ENCODE assay signal across 25 cellular contexts in genomic region chr3:50289130-50289529, GRCh38. TPM values are rescaled to one million over a fixed set of nuclear protein-coding genes. Genes with fewer than 3 reads are reported as not detected.
DNase-seq lines count a peak whose midpoint lies in the region; ATAC-seq and TF ChIP-seq lines count a peak whose summit lies in the region.
"Had no signal": no experiment of that assay in that cellular context is flagged by ENCODE, and none has a peak within 500 bp of the region (broad histone marks: within the 10 kb centered on the region; RNA-seq: fewer than 3 reads in every experiment).

No MANE protein-coding gene starts in this region.

- no peak overlapping the region for H3K4me3 ChIP-seq in mammary epithelial cell (replicated peaks in 1 of 3; ENCODE audit: insufficient read depth in 1 of 3, low read depth in 2 of 3, low read length in 3 of 3)
- H3K4me3 ChIP-seq in spleen = no peak overlapping the region

- peaks cover 14% of the 10 kb centered on the region for H3K4me1 Mint-ChIP-seq in activated CD4-positive, alpha-beta T cell treated with anti-CD3 and anti-CD28 coated beads, Interleukin-2, amount 10 ng/mL, durations not matched to agents 24 days and 14 days
- H3K4me1 Mint-ChIP-seq in MCF 10A (ENCODE audit: insufficient read depth, unreplicated experiment) (peaks cover 14% of the 10 kb centered on the region), brain (peaks cover 26% of the 10 kb centered on the region), T-cell (peaks cover 14 to 21% (median 17%) of the 10 kb centered on the region in 3 donors)
- peaks cover 27% of the 10 kb centered on the region for H3K4me1 Mint-ChIP-seq in activated CD4-positive, alpha-beta memory T cell treated with anti-CD3 and anti-CD28 coated beads, Interleukin-2, amount 10 ng/mL, durations not matched to agents 7 days and 5 days

- H4K20me1 ChIP-seq in mammary epithelial cell (ENCODE audit: insufficient read depth, low read length) = no peaks in the 10 kb centered on the region

- no peaks in the 10 kb centered on the region for H3K9me3 Mint-ChIP-seq in activated CD4-positive, alpha-beta T cell treated with anti-CD3 and anti-CD28 coated beads, Interleukin-2, amount 10 ng/mL, durations not matched to agents 24 days and 14 days
- H3K9me3 Mint-ChIP-seq in MCF 10A (ENCODE audit: unreplicated experiment) (no peaks in the 10 kb centered on the region), brain (no peaks in the 10 kb centered on the region), T-cell (no peaks in the 10 kb centered on the region)
- H3K9me3 Mint-ChIP-seq in activated CD4-positive, alpha-beta memory T cell treated with anti-CD3 and anti-CD28 coated beads, Interleukin-2, amount 10 ng/mL, durations not matched to agents 7 days and 5 days = no peaks in the 10 kb centered on the region
- H3K9me3 Mint-ChIP-seq: CD4-positive, CD25-positive, alpha-beta regulatory T cell; H9 had no signal

- dilution Hi-C loops in mammary epithelial cell (cut with HindIII; ENCODE audit: low sequenced_read_pairs) = no loop called here

- H3K79me2 ChIP-seq in mammary epithelial cell (ENCODE audit: insufficient read depth, low read length) = peaks cover 42% of the 10 kb centered on the region

- intact Hi-C loops in activated CD4-positive, alpha-beta T cell treated with anti-CD3 and anti-CD28 coated beads, Interleukin-2, amount 10 ng/mL, durations not matched to agents 24 days and 14 days (cut with micrococcal nuclease) = no loop called here
- intact Hi-C loops in MCF 10A (cut with micrococcal nuclease) = no loop called here
- intact Hi-C loops in mammary epithelial cell (cut with micrococcal nuclease) = no loop called here
- intact Hi-C loops in spleen (cut with DNase I; ENCODE audit: low total_unique reads) = no loop called here

- H2AFZ ChIP-seq in mammary epithelial cell (ENCODE audit: low read depth, low read length) = no peak overlapping the region

- DNase-seq in activated CD4-positive, alpha-beta T cell treated with anti-CD3 and anti-CD28 coated beads, Interleukin-2, amount 10 ng/mL, durations not matched to agents 24 days and 14 days = no peak
- no peak for DNase-seq in activated CD4-positive, alpha-beta T cell treated with anti-CD3 and anti-CD28 coated beads for 48 hours
- DNase-seq in MCF 10A (ENCODE audit: unreplicated experiment) = no peak
- no peak for DNase-seq in mammary epithelial cell
- peak; percentile 68 for DNase-seq in spleen
- DNase-seq in T-cell = no peak
- no peak for DNase-seq in activated CD4-positive, alpha-beta memory T cell treated with anti-CD3 and anti-CD28 coated beads, Interleukin-2, amount 10 ng/mL, durations not matched to agents 7 days and 5 days
- DNase-seq: 8988T; Caco-2; CD4-positive, CD25-positive, alpha-beta regulatory T cell; DMS153; GDM1; H9; KG1; NCI-H1417; NCI-H187; NCI-H2107; NCI-H510A; NCI-H774; OCI-M1 had no signal

- H3K27me3 ChIP-seq in mammary epithelial cell (ENCODE audit: insufficient read depth, low read length) (no peaks in the 10 kb centered on the region), spleen (replicated peaks in 1 of 7) (no peaks in the 10 kb centered on the region)

- H3K27ac ChIP-seq in mammary epithelial cell (ENCODE audit: insufficient read depth, low read depth, low read length) (no peak overlapping the region), spleen (no peak overlapping the region)

- 57% methylated on average over 2 of the region's 6 CpGs for WGBS in mammary epithelial cell (ENCODE audit: low coverage, missing lambda C conversion rate)
- 93 to 99% (median 96%) methylated on average over 6 of the region's 6 CpGs for WGBS in spleen, 5 donors

- CTCF ChIA-PET in MCF 10A (lab: Yijun Ruan, JAX) = interaction anchor here (0.6 to 6.2 kb wide), 6 partner anchors 10 to 97 kb away, joined by 3 to 38 read pairs (median 6); partner anchors contain the start of genes GNAT1, HYAL2 and LSMEM2
- CTCF ChIA-PET in mammary epithelial cell (lab: Charles Lee; ENCODE audit: low non-redundant PET) = interaction anchor here (0.5 kb wide), 1 partner anchor 79 kb away, joined by 3 read pairs; no protein-coding TSS in a partner anchor
- CTCF ChIA-PET in T-cell (lab: Charles Lee) = no interaction called here
- CTCF ChIA-PET in activated CD4-positive, alpha-beta memory T cell treated with anti-CD3 and anti-CD28 coated beads, Interleukin-2, amount 10 ng/mL, durations not matched to agents 7 days and 5 days (lab: Charles Lee) = interaction anchor here (2.5 kb wide), 1 partner anchor 10 kb away, joined by 9 read pairs; the partner anchor contains the start of genes HYAL3 and NAA80

- no peak for TF ChIP-seq POLR2A in spleen (IDR thresholded peaks at IDR 0.05)

- H3K9me3 ChIP-seq in mammary epithelial cell (replicated peaks; ENCODE audit: insufficient read depth, low read length) (no peaks in the 10 kb centered on the region), spleen (no peaks in the 10 kb centered on the region)
- H3K9me3 ChIP-seq: Caco-2 had no signal

- TF ChIP-seq CTCF in MCF 10A (IDR thresholded peaks at IDR 0.05; ENCODE audit: unreplicated experiment) (no peak), mammary epithelial cell (conservative IDR thresholded peaks at IDR 0.05 in 1 of 2, IDR thresholded peaks at IDR 0.05 in 1 of 2; ENCODE audit: extremely low read depth in 1 of 2, insufficient read depth in 1 of 2, low read depth in 1 of 2, low read length in 2 of 2) (no peak), brain (conservative IDR thresholded peaks at IDR 0.05) (no peak), spleen (IDR thresholded peaks at IDR 0.05 in 8 of 11, conservative IDR thresholded peaks at IDR 0.05 in 3 of 11) (no peak)

- POLR2A ChIA-PET in MCF 10A (lab: Yijun Ruan, JAX) (interaction anchor here (0.9 kb wide), 1 partner anchor 37 kb away, joined by 3 read pairs; no protein-coding TSS in a partner anchor), T-cell (lab: Charles Lee) (interaction anchor here in 1 of 2 donors (0.6 kb wide), 1 partner anchor 80 kb away, joined by 3 read pairs; no protein-coding TSS in a partner anchor)
- POLR2A ChIA-PET in activated CD4-positive, alpha-beta memory T cell treated with anti-CD3 and anti-CD28 coated beads, Interleukin-2, amount 10 ng/mL, durations not matched to agents 7 days and 5 days (lab: Charles Lee) = interaction anchor here (1.0 to 1.6 kb wide), 4 partner anchors 10 to 1210 kb away, joined by 3 to 5 read pairs (median 4); partner anchors contain the start of genes HYAL3 and NAA80

- peak overlapping the region; percentile 15 for H3K4me3 Mint-ChIP-seq in activated CD4-positive, alpha-beta T cell treated with anti-CD3 and anti-CD28 coated beads, Interleukin-2, amount 10 ng/mL, durations not matched to agents 24 days and 14 days
- H3K4me3 Mint-ChIP-seq in MCF 10A (ENCODE audit: unreplicated experiment) (peak overlapping the region; percentile 16), brain (peak overlapping the region in 3 of 5 experiments; percentile 62 to 71 (median 63)), T-cell (peak overlapping the region in 1 of 3 donors; percentile 15)
- H3K4me3 Mint-ChIP-seq in activated CD4-positive, alpha-beta memory T cell treated with anti-CD3 and anti-CD28 coated beads, Interleukin-2, amount 10 ng/mL, durations not matched to agents 7 days and 5 days = no peak overlapping the region

- no peak for ATAC-seq in T-cell (replicated peaks in 1 of 4)

- no peak overlapping the region for H3K4me2 ChIP-seq in mammary epithelial cell (ENCODE audit: insufficient read depth, low read depth, low read length)

- in situ Hi-C loops in mammary epithelial cell (cut with MboI; ENCODE audit: low sequenced_read_pairs in 2 of 2) = no loop called here

- BruUV-seq in MCF 10A (replicated peaks; lab: Mats Ljungman, UMichigan) (no TSS peak), mammary epithelial cell (replicated peaks; lab: Mats Ljungman, UMichigan) (no TSS peak)

- H3K9ac ChIP-seq in mammary epithelial cell (ENCODE audit: insufficient read depth, low read length) = no peak overlapping the region

- H3K27me3 Mint-ChIP-seq in activated CD4-positive, alpha-beta T cell treated with anti-CD3 and anti-CD28 coated beads, Interleukin-2, amount 10 ng/mL, durations not matched to agents 24 days and 14 days = no peaks in the 10 kb centered on the region
- no peaks in the 10 kb centered on the region for H3K27me3 Mint-ChIP-seq in MCF 10A (ENCODE audit: insufficient read depth, unreplicated experiment)
- peaks cover 4% of the 10 kb centered on the region for H3K27me3 Mint-ChIP-seq in brain
- no peaks in the 10 kb centered on the region for H3K27me3 Mint-ChIP-seq in T-cell
- H3K27me3 Mint-ChIP-seq in activated CD4-positive, alpha-beta memory T cell treated with anti-CD3 and anti-CD28 coated beads, Interleukin-2, amount 10 ng/mL, durations not matched to agents 7 days and 5 days = no peaks in the 10 kb centered on the region
- H3K27me3 Mint-ChIP-seq: CD4-positive, CD25-positive, alpha-beta regulatory T cell had no signal

- no peak overlapping the region for H3K27ac Mint-ChIP-seq in activated CD4-positive, alpha-beta T cell treated with anti-CD3 and anti-CD28 coated beads, Interleukin-2, amount 10 ng/mL, durations not matched to agents 24 days and 14 days
- H3K27ac Mint-ChIP-seq in MCF 10A (ENCODE audit: low read depth, unreplicated experiment) (no peak overlapping the region), brain (no peak overlapping the region), T-cell (no peak overlapping the region)
- no peak overlapping the region for H3K27ac Mint-ChIP-seq in activated CD4-positive, alpha-beta memory T cell treated with anti-CD3 and anti-CD28 coated beads, Interleukin-2, amount 10 ng/mL, durations not matched to agents 7 days and 5 days
- H3K27ac Mint-ChIP-seq: CD4-positive, CD25-positive, alpha-beta regulatory T cell; H9 had no signal

- H3K36me3 Mint-ChIP-seq in activated CD4-positive, alpha-beta T cell treated with anti-CD3 and anti-CD28 coated beads, Interleukin-2, amount 10 ng/mL, durations not matched to agents 24 days and 14 days (ENCODE audit: low read depth) = peaks cover 42% of the 10 kb centered on the region
- peaks cover 52% of the 10 kb centered on the region for H3K36me3 Mint-ChIP-seq in MCF 10A (ENCODE audit: insufficient read depth, unreplicated experiment)
- H3K36me3 Mint-ChIP-seq in brain = no peaks in the 10 kb centered on the region
- H3K36me3 Mint-ChIP-seq in T-cell = peaks cover 9% of the 10 kb centered on the region
- peaks cover 17% of the 10 kb centered on the region for H3K36me3 Mint-ChIP-seq in activated CD4-positive, alpha-beta memory T cell treated with anti-CD3 and anti-CD28 coated beads, Interleukin-2, amount 10 ng/mL, durations not matched to agents 7 days and 5 days (ENCODE audit: low read depth)

- H3K4me1 ChIP-seq in mammary epithelial cell (ENCODE audit: insufficient read depth, low read length) = peaks cover 6% of the 10 kb centered on the region
- H3K4me1 ChIP-seq in spleen = peaks cover 13 to 33% (median 24%) of the 10 kb centered on the region in 6 donors

- peaks cover 12% of the 10 kb centered on the region for H3K36me3 ChIP-seq in mammary epithelial cell (ENCODE audit: insufficient read depth, low read length)
- H3K36me3 ChIP-seq in spleen = peaks cover 0 to 48% (median 40%) of the 10 kb centered on the region in 6 donors

RNA-seq across cellular contexts. Expression of gene IFRD2, which starts 3.1 kb away (rescaled TPM):
- total RNA-seq in activated CD4-positive, alpha-beta T cell treated with anti-CD3 and anti-CD28 coated beads, Interleukin-2, amount 10 ng/mL, durations not matched to agents 24 days and 14 days = 231 and 233 TPM in 2 replicates
- total RNA-seq in MCF 10A (2022) (135 and 182 TPM in 2 replicates), mammary epithelial cell (100 to 1,000 TPM in 1 of 2 donors, 10 to 100 TPM in 1; 65.5 to 117 TPM), spleen (10 to 100 TPM; 40.2 to 67.6 (median 48.0) TPM), T-cell (10 to 100 TPM; 50.0 to 91.2 (median 75.9) TPM)
- polyA plus RNA-seq in mammary epithelial cell (122 TPM), brain (ENCODE audit: insufficient read depth, low read depth, low replicate concordance) (16.7 TPM), spleen (10 to 100 TPM; 58.4 to 76.7 (median 74.8) TPM)
- 94.5 TPM for polyA minus RNA-seq in mammary epithelial cell
- total RNA-seq in activated CD4-positive, alpha-beta memory T cell treated with anti-CD3 and anti-CD28 coated beads, Interleukin-2, amount 10 ng/mL, durations not matched to agents 7 days and 5 days = 10 to 100 TPM; 40.6 to 45.0 TPM

RNA-seq across cellular contexts. Expression of gene HYAL3, which starts 10.1 kb away (rescaled TPM):
- 7.1 and 7.3 TPM in 2 replicates for total RNA-seq in activated CD4-positive, alpha-beta T cell treated with anti-CD3 and anti-CD28 coated beads, Interleukin-2, amount 10 ng/mL, durations not matched to agents 24 days and 14 days
- total RNA-seq in MCF 10A (2022) (2.3 and 4.7 TPM in 2 replicates), mammary epithelial cell (10 to 100 TPM in 1 of 2 donors, 1 to 10 TPM in 1; 9.7 to 12.7 TPM), spleen (1 to 10 TPM in 6 of 7 donors, under 1 TPM in 1; 0.73 to 3.8 (median 2.7) TPM), T-cell (1 to 10 TPM; 2.6 to 6.2 (median 3.9) TPM)
- polyA plus RNA-seq in mammary epithelial cell (23.8 TPM), brain (ENCODE audit: insufficient read depth, low read depth, low replicate concordance) (4.2 TPM), spleen (1 to 10 TPM; 1.4 to 2.4 (median 2.1) TPM)
- polyA minus RNA-seq in mammary epithelial cell = 12.6 TPM
- 10 to 100 TPM; 13.2 to 13.9 TPM for total RNA-seq in activated CD4-positive, alpha-beta memory T cell treated with anti-CD3 and anti-CD28 coated beads, Interleukin-2, amount 10 ng/mL, durations not matched to agents 7 days and 5 days

RNA-seq across cellular contexts. Expression of gene NAA80, which starts 10.1 kb away (rescaled TPM):
- 17.3 and 20.0 TPM in 2 replicates for total RNA-seq in activated CD4-positive, alpha-beta T cell treated with anti-CD3 and anti-CD28 coated beads, Interleukin-2, amount 10 ng/mL, durations not matched to agents 24 days and 14 days
- total RNA-seq in MCF 10A (2022) = 11.4 and 12.4 TPM in 2 replicates
- 10 to 100 TPM in 1 of 2 donors, 1 to 10 TPM in 1; 8.3 to 20.9 TPM for total RNA-seq in mammary epithelial cell
- polyA plus RNA-seq in mammary epithelial cell = 14.6 TPM
- 71.3 TPM for polyA minus RNA-seq in mammary epithelial cell
- polyA plus RNA-seq in brain (ENCODE audit: insufficient read depth, low read depth, low replicate concordance) = 14.0 TPM
- 10 to 100 TPM in 6 of 7 donors, 1 to 10 TPM in 1; 7.8 to 15.1 (median 11.8) TPM for total RNA-seq in spleen
- 10 to 100 TPM; 12.4 to 15.5 (median 15.2) TPM for polyA plus RNA-seq in spleen
- total RNA-seq in T-cell = 10 to 100 TPM; 33.8 to 45.7 (median 43.9) TPM
- total RNA-seq in activated CD4-positive, alpha-beta memory T cell treated with anti-CD3 and anti-CD28 coated beads, Interleukin-2, amount 10 ng/mL, durations not matched to agents 7 days and 5 days = 10 to 100 TPM; 41.5 to 49.4 TPM

RNA-seq across cellular contexts. Expression of gene LSMEM2, which starts 10.2 kb away (rescaled TPM):
- total RNA-seq in activated CD4-positive, alpha-beta T cell treated with anti-CD3 and anti-CD28 coated beads, Interleukin-2, amount 10 ng/mL, durations not matched to agents 24 days and 14 days = not detected in 2 replicates
- total RNA-seq in MCF 10A (2022) (0.20 TPM in 1 of 2 replicates, not detected in the other), mammary epithelial cell (under 1 TPM in 1 of 2 donors, not detected in 1; 0.19 TPM), spleen (under 1 TPM in 1 of 7 donors, not detected in 6; 0.46 TPM), T-cell (not detected)
- polyA plus RNA-seq in mammary epithelial cell (0.05 TPM), brain (ENCODE audit: insufficient read depth, low read depth, low replicate concordance) (0.51 TPM), spleen (under 1 TPM; 0.06 to 0.29 (median 0.20) TPM)
- not detected for polyA minus RNA-seq in mammary epithelial cell
- total RNA-seq in activated CD4-positive, alpha-beta memory T cell treated with anti-CD3 and anti-CD28 coated beads, Interleukin-2, amount 10 ng/mL, durations not matched to agents 7 days and 5 days = not detected
- total RNA-seq: Caco-2; CD4-positive, CD25-positive, alpha-beta regulatory T cell; Daoy; HT-29; RPMI7951 had no signal
- polyA plus RNA-seq: AG04450 had no signal

RNA-seq across cellular contexts. Expression of gene HYAL1, which starts 14.2 kb away (rescaled TPM):
- 0.28 and 0.50 TPM in 2 replicates for total RNA-seq in activated CD4-positive, alpha-beta T cell treated with anti-CD3 and anti-CD28 coated beads, Interleukin-2, amount 10 ng/mL, durations not matched to agents 24 days and 14 days
- 0.42 and 0.70 TPM in 2 replicates for total RNA-seq in MCF 10A (2022)
- total RNA-seq in mammary epithelial cell = under 1 TPM; 0.17 to 0.40 TPM
- polyA plus RNA-seq in mammary epithelial cell = 2.5 TPM
- 7.8 TPM for polyA minus RNA-seq in mammary epithelial cell
- 1.6 TPM for polyA plus RNA-seq in brain (ENCODE audit: insufficient read depth, low read depth, low replicate concordance)
- total RNA-seq in spleen = 100 to 1,000 TPM in 5 of 7 donors, 10 to 100 TPM in 2; 46.8 to 172 (median 122) TPM
- polyA plus RNA-seq in spleen = 10 to 100 TPM; 18.2 to 49.4 (median 46.6) TPM
- under 1 TPM in 3 of 5 donors, not detected in 2; 0.61 to 0.79 (median 0.69) TPM for total RNA-seq in T-cell
- under 1 TPM; 0.28 to 0.35 TPM for total RNA-seq in activated CD4-positive, alpha-beta memory T cell treated with anti-CD3 and anti-CD28 coated beads, Interleukin-2, amount 10 ng/mL, durations not matched to agents 7 days and 5 days

Comparison
In these comparisons a context has a peak if more than half of its experiments do, and no peak if none do; other contexts are left out.
1. CTCF ChIA-PET loops: an anchor here in MCF 10A (0.6 to 6.2 kb wide), mammary epithelial cell (0.5 kb wide) and activated CD4-positive, alpha-beta memory T cell treated with anti-CD3 and anti-CD28 coated beads, Interleukin-2, amount 10 ng/mL, durations not matched to agents 7 days and 5 days (2.5 kb wide); none called in T-cell.